8 cellular contexts compared by ENCODE assay signal in genomic region chr19:53102701-53103140, GRCh38. TPM values are rescaled to one million over a fixed set of nuclear protein-coding genes. Genes with fewer than 3 reads are reported as not detected.
DNase-seq lines count a peak whose midpoint lies in the region; ATAC-seq and TF ChIP-seq lines count a peak whose summit lies in the region.

No MANE protein-coding gene starts in this region.

- H3K4me3 ChIP-seq in breast epithelium, result peak overlapping the region; percentile 77 to 94 (median 79)

- H3K27me3 Mint-ChIP-seq in T-cell, result no peaks in the 10 kb centered on the region

- H3K36me3 ChIP-seq in breast epithelium, result no peaks in the 10 kb centered on the region

- peak overlapping the region; percentile 89 to 96 for H3K27ac ChIP-seq in breast epithelium

- peaks cover 35 to 41% (median 40%) of the 10 kb centered on the region in 3 donors for H3K4me1 Mint-ChIP-seq in T-cell

- intact Hi-C loops in breast epithelium (cut with DNase I; ENCODE audit: low total_unique reads), result no loop called here

- TF ChIP-seq CTCF in breast epithelium (IDR thresholded peaks at IDR 0.05), result no peak

- peaks cover 0 to 6% of the 10 kb centered on the region in 2 donors for H3K4me1 ChIP-seq in breast epithelium

- ATAC-seq in HG03097 (IDR thresholded peaks at IDR 0.05; ENCODE audit: low FRiP score, unreplicated experiment) (peak; percentile 11), T-cell (replicated peaks in 1 of 4) (peak in 3 of 4 experiments; percentile 2 to 7 (median 6))

- H3K4me3 Mint-ChIP-seq in T-cell, result peak overlapping the region; percentile 88 to 92 (median 91)

- peak overlapping the region; percentile 90 to 92 for H3K27ac Mint-ChIP-seq in T-cell

- H3K9me3 ChIP-seq in breast epithelium, result no peaks in the 10 kb centered on the region

- no peak for TF ChIP-seq POLR2A in breast epithelium (IDR thresholded peaks at IDR 0.05)

- POLR2A ChIA-PET in T-cell (lab: Charles Lee), result no interaction called here

- CTCF ChIA-PET in T-cell (lab: Charles Lee), result no interaction called here

- H3K9me3 Mint-ChIP-seq in T-cell, result peaks cover 0 to 12% (median 7%) of the 10 kb centered on the region in 3 donors

- DNase-seq in NCI-H2029 (lab: John Stamatoyannopoulos, UW) (peak; percentile 38), NCI-H2029 treated with DMSO at 0.1 percent for 48 hours (lab: John Stamatoyannopoulos, UW) (no peak), T-cell (peak in 30 of 34 experiments; percentile 4 to 43 (median 26)), breast epithelium (ENCODE audit: low spot score in 2 of 2) (no peak), kidney glomerular epithelial cell (lab: John Stamatoyannopoulos, UW) (peak; percentile 32), 8988T (no peak)
- DNase-seq in stimulated activated CD4-positive, alpha-beta T cell treated with anti-CD3 and anti-CD28 coated beads, Interleukin-4, amount 100 ng/mL, for 1 hour, result peak; percentile 31

- no peaks in the 10 kb centered on the region for H3K27me3 ChIP-seq in breast epithelium

- H3K36me3 Mint-ChIP-seq in T-cell, result peaks cover 37% of the 10 kb centered on the region

RNA-seq across cellular contexts. Expression of gene ZNF160, which starts 0.5 kb away (rescaled TPM):
- total RNA-seq in T-cell (10 to 100 TPM; 45.6 to 57.8 (median 54.6) TPM), breast epithelium (10 to 100 TPM; 34.9 to 87.2 (median 52.8) TPM)

RNA-seq across cellular contexts. Expression of gene ZNF415, which starts 30.0 kb away (rescaled TPM):
- total RNA-seq in T-cell (1 to 10 TPM in 3 of 5 donors, under 1 TPM in 2; 0.20 to 1.8 (median 1.4) TPM), breast epithelium (10 to 100 TPM in 2 of 3 donors, 1 to 10 TPM in 1; 4.3 to 17.7 (median 14.1) TPM)

RNA-seq across cellular contexts. Expression of gene ZNF347, which starts 56.1 kb away (rescaled TPM):
- total RNA-seq in T-cell, result 10 to 100 TPM in 3 of 5 donors, 1 to 10 TPM in 2; 6.0 to 14.2 (median 10.9) TPM
- total RNA-seq in breast epithelium, result 10 to 100 TPM in 2 of 3 donors, 1 to 10 TPM in 1; 6.9 to 19.2 (median 13.4) TPM

RNA-seq across cellular contexts. Expression of gene ERVV-2, which starts 58.2 kb away (rescaled TPM):
- not detected for total RNA-seq in T-cell
- not detected for total RNA-seq in breast epithelium

Comparison
In these comparisons a context has a peak if more than half of its experiments do, and no peak if none do; other contexts are left out.
1. DNase-seq: peak in NCI-H2029 (single experiment), T-cell (30 of 34), kidney glomerular epithelial cell (single experiment) and stimulated activated CD4-positive, alpha-beta T cell treated with anti-CD3 and anti-CD28 coated beads, Interleukin-4, amount 100 ng/mL, for 1 hour (single experiment); none in NCI-H2029 treated with DMSO at 0.1 percent for 48 hours (single experiment), breast epithelium (0 of 2) and 8988T (single experiment).